Comparison of ENCODE assay signal across 8 cellular contexts in genomic region chr7:75738975-75739795, GRCh38. TPM values are rescaled to one million over a fixed set of nuclear protein-coding genes. Genes with fewer than 3 reads are reported as not detected.
DNase-seq lines count a peak whose midpoint lies in the region; ATAC-seq and TF ChIP-seq lines count a peak whose summit lies in the region.

No MANE protein-coding gene starts in this region.

- intact Hi-C loops in head of caudate nucleus (cut with DNase I) = loop anchor here (5.0 kb wide), 1 partner anchor 142 kb away; no protein-coding TSS in a partner anchor
- intact Hi-C loops in ovary (cut with DNase I) = no loop called here

- TF ChIP-seq POLR2A in ovary (IDR thresholded peaks at IDR 0.05) = peak; percentile 40

- H3K27me3 ChIP-seq in ovary (no peaks in the 10 kb centered on the region), thymus (ENCODE audit: control insufficient read depth, insufficient read depth) (peaks cover 4% of the 10 kb centered on the region)

- H3K4me3 Mint-ChIP-seq in activated naive CD8-positive, alpha-beta T cell = peak overlapping the region; percentile 93

- TF ChIP-seq CTCF in GM12864 (IDR thresholded peaks at IDR 0.05; ENCODE audit: low read depth, low read length, missing control alignments) (peak; percentile 12), ovary (IDR thresholded peaks at IDR 0.05) (peak in 2 of 3 donors; percentile 41 to 47)

- no peak for TF ChIP-seq EP300 in ovary (IDR thresholded peaks at IDR 0.05)

- H3K36me3 ChIP-seq in ovary (no peaks in the 10 kb centered on the region), thymus (ENCODE audit: control insufficient read depth, insufficient read depth) (no peaks in the 10 kb centered on the region)

- H3K4me1 Mint-ChIP-seq in activated naive CD8-positive, alpha-beta T cell (ENCODE audit: low read depth) = peaks cover 17% of the 10 kb centered on the region

- peak overlapping the region; percentile 66 to 87 for H3K27ac ChIP-seq in ovary
- peak overlapping the region; percentile 74 for H3K27ac ChIP-seq in thymus (ENCODE audit: low read depth)

- H3K9me3 Mint-ChIP-seq in activated naive CD8-positive, alpha-beta T cell (ENCODE audit: low read depth) = no peaks in the 10 kb centered on the region

- peak; percentile 97 for DNase-seq in GM12864 (ENCODE audit: low read depth)
- peak; percentile 94 for DNase-seq in NCI-H1105 (lab: John Stamatoyannopoulos, UW)
- DNase-seq in head of caudate nucleus = peak; percentile 100
- peak; percentile 99 to 100 (median 100) for DNase-seq in ovary

- H3K4me1 ChIP-seq in ovary (ENCODE audit: insufficient read depth) (peaks cover 2% of the 10 kb centered on the region), thymus (ENCODE audit: control insufficient read depth, insufficient read depth, low read length) (peaks cover 5% of the 10 kb centered on the region)

- peak overlapping the region; percentile 72 for H3K27ac Mint-ChIP-seq in activated naive CD8-positive, alpha-beta T cell

- H3K9me3 ChIP-seq in ovary (no peaks in the 10 kb centered on the region), thymus (ENCODE audit: control insufficient read depth) (no peaks in the 10 kb centered on the region)

- no peaks in the 10 kb centered on the region for H3K27me3 Mint-ChIP-seq in activated naive CD8-positive, alpha-beta T cell

- peaks cover 2% of the 10 kb centered on the region for H3K36me3 Mint-ChIP-seq in activated naive CD8-positive, alpha-beta T cell

- WGBS in ovary, 3 donors = 0 to 1% (median 0%) methylated on average over 19 to 86 of the region's 89 CpGs
- WGBS in thymus = under 1% methylated on average over 86 of the region's 89 CpGs

- H3K4me3 ChIP-seq in GM12864 (ENCODE audit: low read depth, low read length) (peak overlapping the region; percentile 97), ovary (peak overlapping the region; percentile 87), thymus (ENCODE audit: low read length) (peak overlapping the region; percentile 58)

- ATAC-seq in HG02678 (IDR thresholded peaks at IDR 0.05; ENCODE audit: unreplicated experiment) (peak; percentile 94), SK-N-SH treated with all-trans-retinoic acid at 6 μM for 48 hours (peak; percentile 96)

TF ChIP-seq in SK-N-SH treated with all-trans-retinoic acid at 6 μM for 48 hours, 23 proteins besides CTCF, POLR2A, EP300 and RAD21:
- TF ChIP-seq PATZ1 (CRISPR knock-in tag; IDR thresholded peaks at IDR 0.05; ENCODE audit: borderline replicate concordance) (no peak), OSR1 (CRISPR knock-in tag; IDR thresholded peaks at IDR 0.05) (no peak), ZFP30 (CRISPR knock-in tag; IDR thresholded peaks at IDR 0.05) (no peak), SNAI2 (CRISPR knock-in tag; IDR thresholded peaks at IDR 0.05) (no peak), BACH2 (CRISPR knock-in tag; IDR thresholded peaks at IDR 0.05; ENCODE audit: borderline replicate concordance) (no peak), POU6F1 (CRISPR knock-in tag; IDR thresholded peaks at IDR 0.05; ENCODE audit: borderline replicate concordance, low read depth) (no peak), ZC3H10 (CRISPR knock-in tag; IDR thresholded peaks at IDR 0.05) (no peak), ARNTL (CRISPR knock-in tag; IDR thresholded peaks at IDR 0.05; ENCODE audit: borderline replicate concordance, low read depth) (no peak), TOX (CRISPR knock-in tag; IDR thresholded peaks at IDR 0.05; ENCODE audit: borderline replicate concordance) (no peak), ZNF565 (CRISPR knock-in tag; conservative IDR thresholded peaks at IDR 0.05; ENCODE audit: low read depth) (no peak), ESRRG (CRISPR knock-in tag; IDR thresholded peaks at IDR 0.05) (no peak), CSDC2 (CRISPR knock-in tag; IDR thresholded peaks at IDR 0.05) (0 out of 2 replicates have a peak, but pooled peaks have one; percentile 38), TSHZ2 (CRISPR knock-in tag; IDR thresholded peaks at IDR 0.05) (peak; percentile 77), ZFP3 (CRISPR knock-in tag; IDR thresholded peaks at IDR 0.05) (peak; percentile 78; the same call in 1 of the 2 replicates), GLIS3 (CRISPR knock-in tag; IDR thresholded peaks at IDR 0.05) (no peak), ZNF8 (CRISPR knock-in tag; IDR thresholded peaks at IDR 0.05) (no peak), CSRNP3 (CRISPR knock-in tag; IDR thresholded peaks at IDR 0.05) (no peak), PPARA (CRISPR knock-in tag; IDR thresholded peaks at IDR 0.05; ENCODE audit: borderline replicate concordance) (no peak), TCF4 (CRISPR knock-in tag; IDR thresholded peaks at IDR 0.05; ENCODE audit: borderline replicate concordance) (no peak), RARB (CRISPR knock-in tag; IDR thresholded peaks at IDR 0.05) (no peak), ZNF70 (CRISPR knock-in tag; IDR thresholded peaks at IDR 0.05) (no peak)

RNA-seq across cellular contexts. Expression of gene HIP1, which starts 0.4 kb away (rescaled TPM):
- 10 to 100 TPM in 6 of 7 donors, 1 to 10 TPM in 1; 9.4 to 27.0 (median 16.8) TPM for total RNA-seq in ovary
- 10 to 100 TPM; 11.3 to 31.4 TPM for polyA plus RNA-seq in ovary
- 3.5 TPM for polyA plus RNA-seq in thymus

RNA-seq across cellular contexts. Expression of gene CCL26, which starts 32.8 kb away (rescaled TPM):
- total RNA-seq in ovary = 10 to 100 TPM in 1 of 7 donors, 1 to 10 TPM in 6; 2.6 to 13.0 (median 7.6) TPM
- 10 to 100 TPM in 1 of 2 donors, 1 to 10 TPM in 1; 9.8 to 43.0 TPM for polyA plus RNA-seq in ovary
- polyA plus RNA-seq in thymus = 3.1 TPM

Comparison
In these comparisons a context has a peak if more than half of its experiments do, and no peak if none do; other contexts are left out.
1. Peak in every context shown above with its lines: DNase-seq, ATAC-seq, H3K4me3 ChIP-seq and H3K27ac ChIP-seq.